ENCODE assay signal across 26 cellular contexts in genomic region chr4:19063662-19064061, GRCh38.
"Had no signal": no experiment of that assay in that cellular context is flagged by ENCODE, and none has a peak within 500 bp of the region (broad histone marks: within the 10 kb centered on the region; RNA-seq: fewer than 3 reads in every experiment).

No MANE protein-coding gene starts in this region.

- H3K27ac ChIP-seq: Peyer's patch, RWPE1, SJCRH30 had no signal

- H3K36me3 ChIP-seq: Peyer's patch, SJCRH30 had no signal

- H3K4me1 ChIP-seq: Peyer's patch, SJCRH30 had no signal

- H3K27me3 ChIP-seq: Peyer's patch, SJCRH30 had no signal

- ATAC-seq: activated naive CD4-positive, alpha-beta T cell treated with anti-CD3 and anti-CD28 coated beads, Interleukin-2, amount 50 U/mL, for 72 hours; activated naive CD8-positive, alpha-beta T cell treated with anti-CD3 and anti-CD28 coated beads, Interleukin-2, amount 50 U/mL, for 24 hours; activated T-cell treated with anti-CD3 and anti-CD28 coated beads, Interleukin-2, amount 50 U/mL, for 4 hours had no signal

- H3K4me2 ChIP-seq: SK-N-SH had no signal

- H3K9ac ChIP-seq: SK-N-SH had no signal

- H3K4me3 ChIP-seq: Peyer's patch, SJCRH30 had no signal

- DNase-seq: activated B cell treated with CpG ODN at 0.5 μM for 24 hours; activated CD4-positive, alpha-beta memory T cell treated with anti-CD3 and anti-CD28 coated beads for 36 hours; activated CD4-positive, alpha-beta T cell treated with anti-CD3 and anti-CD28 coated beads for 1 hour; activated CD4-positive, alpha-beta T cell treated with anti-CD3 and anti-CD28 coated beads, Interleukin-2, amount 10 ng/mL, durations not matched to agents 24 days and 14 days; activated CD8-positive, alpha-beta memory T cell treated with anti-CD3 and anti-CD28 coated beads for 24 hours; activated effector memory CD4-positive, alpha-beta T cell treated with anti-CD3 and anti-CD28 coated beads, Interleukin-2, amount 50 U/mL, for 16 hours; activated naive CD4-positive, alpha-beta T cell treated with Interleukin-2 at 50 U/mL for 16 hours; activated naive CD8-positive, alpha-beta T cell treated with anti-CD3 and anti-CD28 coated beads, Interleukin-2, amount 50 U/mL, for 24 hours; activated T-cell treated with anti-CD3 and anti-CD28 coated beads, Interleukin-2, amount 50 U/mL, for 4 hours; amygdala; NCI-H1092; NCI-H1417 treated with DMSO at 0.1 percent for 48 hours; NCI-H1694; NCI-H2029; NCI-H2107; NCI-H2171 treated with DMSO at 0.1 percent for 48 hours; NCI-H226; NCI-H526; NK-92 treated with Interleukin-12 subunit alpha and Interleukin-12 subunit beta, amount 100 ng/mL, for 24 hours; Peyer's patch; Right ventricle myocardium superior; SK-N-SH; T-helper 1 cell had no signal
